ENCODE assay signal across 11 cellular contexts in the genomic region with DNA sequence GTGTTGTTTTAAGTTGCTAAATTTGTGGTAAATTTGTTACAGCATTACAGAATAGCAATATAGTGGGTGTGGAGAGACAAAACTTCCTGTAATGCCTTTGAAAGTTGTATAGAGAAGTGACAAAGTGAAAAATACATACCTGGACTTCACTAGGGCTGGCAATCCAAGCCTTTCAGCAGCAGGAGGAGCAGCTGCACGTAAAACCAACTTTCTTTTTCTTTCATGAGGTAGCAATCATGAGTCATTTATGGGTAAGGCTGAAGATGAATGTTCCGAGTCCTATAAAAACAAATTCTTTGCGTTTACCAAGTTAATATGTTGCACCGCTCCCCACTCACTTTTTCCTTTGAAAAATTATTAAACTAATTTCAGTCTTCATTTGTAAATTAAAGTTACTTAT.
DNase-seq lines count a peak whose midpoint lies in the region; ATAC-seq, FAIRE-seq and TF ChIP-seq lines count a peak whose summit lies in the region.
"Had no signal": no experiment of that assay in that cellular context is flagged by ENCODE, and none has a peak within 500 bp of the region (broad histone marks: within the 10 kb centered on the region; RNA-seq: fewer than 3 reads in every experiment).

No MANE protein-coding gene starts in this region.

- ATAC-seq in A549 (peak; percentile 67 to 71; a peak in 5 of 6 replicates), GM18870 (IDR thresholded peaks at IDR 0.05; ENCODE audit: unreplicated experiment) (peak; percentile 73), HG03139 (IDR thresholded peaks at IDR 0.05; ENCODE audit: unreplicated experiment) (no peak), omental fat pad (ENCODE audit: low FRiP score) (no peak)

- TF ChIP-seq POLR2A in A549 (IDR thresholded peaks at IDR 0.05; ENCODE audit: low read length) = no peak

- DNase-seq in A549 (ENCODE audit: low read depth in 1 of 2, low spot score in 1 of 2) (peak; percentile 3 to 37), NCI-H748 treated with DMSO at 0.1 percent for 48 hours (lab: John Stamatoyannopoulos, UW) (peak; percentile 94), choroid plexus epithelial cell (ENCODE audit: low read depth) (peak; percentile 2), GF-D8 (lab: John Stamatoyannopoulos, UW) (no peak), omental fat pad (ENCODE audit: low spot score) (no peak)
- no peak for DNase-seq in activated CD4-positive, alpha-beta T cell treated with anti-CD3 and anti-CD28 coated beads, Interleukin-2, amount 10 ng/mL, durations not matched to agents 7 days and 5 days
- DNase-seq: cortex of kidney; naive B cell; stimulated activated naive CD4-positive, alpha-beta T cell had no signal

- H3K36me3 Mint-ChIP-seq in activated CD4-positive, alpha-beta T cell treated with anti-CD3 and anti-CD28 coated beads, Interleukin-2, amount 10 ng/mL, durations not matched to agents 7 days and 5 days (ENCODE audit: low read depth) = no peaks in the 10 kb centered on the region
- H3K36me3 Mint-ChIP-seq: naive B cell had no signal

- peak; percentile 35 to 55 for TF ChIP-seq RAD21 in A549 (conservative IDR thresholded peaks at IDR 0.05 in 1 of 2, IDR thresholded peaks at IDR 0.05 in 1 of 2)

- H3K4me3 ChIP-seq in A549 (no peak overlapping the region; the same call in 2 of the 3 replicates), choroid plexus epithelial cell (ENCODE audit: low read depth, low read length) (no peak overlapping the region)

- H3K4me2 ChIP-seq in A549 = peak overlapping the region; percentile 55

- no peak overlapping the region for H3K4me3 Mint-ChIP-seq in activated CD4-positive, alpha-beta T cell treated with anti-CD3 and anti-CD28 coated beads, Interleukin-2, amount 10 ng/mL, durations not matched to agents 7 days and 5 days
- H3K4me3 Mint-ChIP-seq: naive B cell had no signal

- H3K27me3 Mint-ChIP-seq in activated CD4-positive, alpha-beta T cell treated with anti-CD3 and anti-CD28 coated beads, Interleukin-2, amount 10 ng/mL, durations not matched to agents 7 days and 5 days = peaks cover 5% of the 10 kb centered on the region
- H3K27me3 Mint-ChIP-seq: naive B cell had no signal

- no peaks in the 10 kb centered on the region for H3K9me3 Mint-ChIP-seq in activated CD4-positive, alpha-beta T cell treated with anti-CD3 and anti-CD28 coated beads, Interleukin-2, amount 10 ng/mL, durations not matched to agents 7 days and 5 days
- H3K9me3 Mint-ChIP-seq: naive B cell had no signal

- POLR2A ChIA-PET in A549 (lab: Yijun Ruan, JAX) = no interaction called here
- POLR2A ChIA-PET in activated CD4-positive, alpha-beta T cell treated with anti-CD3 and anti-CD28 coated beads, Interleukin-2, amount 10 ng/mL, durations not matched to agents 7 days and 5 days (lab: Charles Lee) = no interaction called here

- 8% methylated on average over 4 of the region's 4 CpGs for WGBS in A549 (ENCODE audit: missing lambda C conversion rate)

- CTCF ChIA-PET in A549 (lab: Yijun Ruan, JAX) = no interaction called here
- CTCF ChIA-PET in activated CD4-positive, alpha-beta T cell treated with anti-CD3 and anti-CD28 coated beads, Interleukin-2, amount 10 ng/mL, durations not matched to agents 7 days and 5 days (lab: Charles Lee) = no interaction called here

- H3K4me1 ChIP-seq in A549 = no peaks in the 10 kb centered on the region

- no peak overlapping the region for H3K27ac ChIP-seq in A549

- no peak overlapping the region for H3K27ac Mint-ChIP-seq in activated CD4-positive, alpha-beta T cell treated with anti-CD3 and anti-CD28 coated beads, Interleukin-2, amount 10 ng/mL, durations not matched to agents 7 days and 5 days
- H3K27ac Mint-ChIP-seq: naive B cell had no signal

- TF ChIP-seq EP300 in A549 (IDR thresholded peaks at IDR 0.05) = no peak

- no peaks in the 10 kb centered on the region for H3K4me1 Mint-ChIP-seq in activated CD4-positive, alpha-beta T cell treated with anti-CD3 and anti-CD28 coated beads, Interleukin-2, amount 10 ng/mL, durations not matched to agents 7 days and 5 days
- H3K4me1 Mint-ChIP-seq: naive B cell had no signal

- TF ChIP-seq CTCF in A549 (IDR thresholded peaks at IDR 0.05) (peak; percentile 35; the same call in 2 of the 3 replicates), choroid plexus epithelial cell (conservative IDR thresholded peaks at IDR 0.05; ENCODE audit: low read depth, low read length) (peak; percentile 13), omental fat pad (IDR thresholded peaks at IDR 0.05) (no peak)

- no peaks in the 10 kb centered on the region for H3K9me3 ChIP-seq in A549

- no peak for FAIRE-seq in A549 (lab: Jason Lieb, UNC)

TF ChIP-seq in A549, 52 proteins besides CTCF, POLR2A, EP300 and RAD21:
- no peak for TF ChIP-seq ZFP36 (IDR thresholded peaks at IDR 0.05; ENCODE audit: borderline replicate concordance, partially characterized antibody)
- TF ChIP-seq, protein P1, sequence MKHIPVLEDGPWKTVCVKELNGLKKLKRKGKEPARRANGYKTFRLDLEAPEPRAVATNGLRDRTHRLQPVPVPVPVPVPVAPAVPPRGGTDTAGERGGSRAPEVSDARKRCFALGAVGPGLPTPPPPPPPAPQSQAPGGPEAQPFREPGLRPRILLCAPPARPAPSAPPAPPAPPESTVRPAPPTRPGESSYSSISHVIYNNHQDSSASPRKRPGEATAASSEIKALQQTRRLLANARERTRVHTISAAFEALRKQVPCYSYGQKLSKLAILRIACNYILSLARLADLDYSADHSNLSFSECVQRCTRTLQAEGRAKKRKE (CRISPR knock-in tag; IDR thresholded peaks at IDR 0.05; ENCODE audit: low read depth) = no peak
- no peak for TF ChIP-seq ZC3H11A (IDR thresholded peaks at IDR 0.05)
- TF ChIP-seq, protein P2, sequence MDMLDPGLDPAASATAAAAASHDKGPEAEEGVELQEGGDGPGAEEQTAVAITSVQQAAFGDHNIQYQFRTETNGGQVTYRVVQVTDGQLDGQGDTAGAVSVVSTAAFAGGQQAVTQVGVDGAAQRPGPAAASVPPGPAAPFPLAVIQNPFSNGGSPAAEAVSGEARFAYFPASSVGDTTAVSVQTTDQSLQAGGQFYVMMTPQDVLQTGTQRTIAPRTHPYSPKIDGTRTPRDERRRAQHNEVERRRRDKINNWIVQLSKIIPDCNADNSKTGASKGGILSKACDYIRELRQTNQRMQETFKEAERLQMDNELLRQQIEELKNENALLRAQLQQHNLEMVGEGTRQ (IDR thresholded peaks at IDR 0.05) = no peak
- no peak for TF ChIP-seq FOSL2 (IDR thresholded peaks at IDR 0.05)
- TF ChIP-seq FOSL2 (CRISPR knock-in tag; IDR thresholded peaks at IDR 0.05) = peak; percentile 44; the same call in 1 of the 2 replicates
- TF ChIP-seq SMC3 (IDR thresholded peaks at IDR 0.05) = peak; percentile 49; the same call in 2 of the 3 replicates
- TF ChIP-seq FOXS1 (CRISPR knock-in tag; IDR thresholded peaks at IDR 0.05) = no peak
- TF ChIP-seq JUN (IDR thresholded peaks at IDR 0.05) = no peak
- no peak for TF ChIP-seq GATA3 (IDR thresholded peaks at IDR 0.05; ENCODE audit: borderline replicate concordance)

Comparison
In these comparisons a context has a peak if more than half of its experiments do, and no peak if none do; other contexts are left out.
1. ATAC-seq: peak in A549 (2 of 2) and GM18870 (single experiment); none in HG03139 (single experiment) and omental fat pad (single experiment).
2. DNase-seq: peak in A549 (2 of 2), NCI-H748 treated with DMSO at 0.1 percent for 48 hours (single experiment) and choroid plexus epithelial cell (single experiment); none in GF-D8 (single experiment), activated CD4-positive, alpha-beta T cell treated with anti-CD3 and anti-CD28 coated beads, Interleukin-2, amount 10 ng/mL, durations not matched to agents 7 days and 5 days (single experiment) and omental fat pad (single experiment).
3. CTCF ChIP-seq: peak in A549 (single experiment) and choroid plexus epithelial cell (single experiment); none in omental fat pad (0 of 3).